ENCODE assay signal across 1 cellular context in the genomic region with DNA sequence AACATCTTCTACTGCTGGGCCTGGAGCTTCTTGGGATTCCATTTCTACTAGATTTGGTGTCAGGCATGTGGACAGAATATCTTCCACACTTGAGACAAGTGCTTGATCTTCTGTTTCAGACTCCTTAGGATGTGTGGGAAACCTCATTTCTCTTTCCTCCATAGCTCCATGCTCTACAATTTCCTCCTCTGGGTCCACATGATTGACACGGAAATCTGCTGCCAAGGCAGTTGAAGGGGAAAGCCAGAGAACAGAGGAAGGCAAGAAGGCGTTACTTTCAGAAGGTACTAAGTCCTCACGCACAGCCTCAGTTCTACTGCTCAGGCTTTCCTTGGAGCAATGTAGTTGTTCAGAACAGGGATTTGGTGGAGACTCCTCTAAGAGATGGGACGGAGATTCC.
TF ChIP-seq lines count a peak whose summit lies in the region.

No MANE protein-coding gene starts in this region.

TF ChIP-seq in GM12878, 131 proteins besides CTCF, POLR2A, EP300 and RAD21:
- TF ChIP-seq, protein P1, sequence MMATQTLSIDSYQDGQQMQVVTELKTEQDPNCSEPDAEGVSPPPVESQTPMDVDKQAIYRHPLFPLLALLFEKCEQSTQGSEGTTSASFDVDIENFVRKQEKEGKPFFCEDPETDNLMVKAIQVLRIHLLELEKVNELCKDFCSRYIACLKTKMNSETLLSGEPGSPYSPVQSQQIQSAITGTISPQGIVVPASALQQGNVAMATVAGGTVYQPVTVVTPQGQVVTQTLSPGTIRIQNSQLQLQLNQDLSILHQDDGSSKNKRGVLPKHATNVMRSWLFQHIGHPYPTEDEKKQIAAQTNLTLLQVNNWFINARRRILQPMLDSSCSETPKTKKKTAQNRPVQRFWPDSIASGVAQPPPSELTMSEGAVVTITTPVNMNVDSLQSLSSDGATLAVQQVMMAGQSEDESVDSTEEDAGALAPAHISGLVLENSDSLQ (IDR thresholded peaks at IDR 0.05) = peak; percentile 92
- TF ChIP-seq SMC3 (IDR thresholded peaks at IDR 0.05; ENCODE audit: borderline replicate concordance, low read length) = no peak
- TF ChIP-seq IKZF1 (conservative IDR thresholded peaks at IDR 0.05) = peak; percentile 45; the same call in 1 of the 2 replicates
- TF ChIP-seq, protein P2, sequence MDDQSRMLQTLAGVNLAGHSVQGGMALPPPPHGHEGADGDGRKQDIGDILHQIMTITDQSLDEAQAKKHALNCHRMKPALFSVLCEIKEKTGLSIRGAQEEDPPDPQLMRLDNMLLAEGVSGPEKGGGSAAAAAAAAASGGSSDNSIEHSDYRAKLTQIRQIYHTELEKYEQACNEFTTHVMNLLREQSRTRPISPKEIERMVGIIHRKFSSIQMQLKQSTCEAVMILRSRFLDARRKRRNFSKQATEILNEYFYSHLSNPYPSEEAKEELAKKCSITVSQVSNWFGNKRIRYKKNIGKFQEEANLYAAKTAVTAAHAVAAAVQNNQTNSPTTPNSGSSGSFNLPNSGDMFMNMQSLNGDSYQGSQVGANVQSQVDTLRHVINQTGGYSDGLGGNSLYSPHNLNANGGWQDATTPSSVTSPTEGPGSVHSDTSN (IDR thresholded peaks at IDR 0.05; ENCODE audit: insufficient replicate concordance, low read depth, low read length) = peak; percentile 67
